Comparison of ENCODE assay signal across 8 cellular contexts in the genomic region with DNA sequence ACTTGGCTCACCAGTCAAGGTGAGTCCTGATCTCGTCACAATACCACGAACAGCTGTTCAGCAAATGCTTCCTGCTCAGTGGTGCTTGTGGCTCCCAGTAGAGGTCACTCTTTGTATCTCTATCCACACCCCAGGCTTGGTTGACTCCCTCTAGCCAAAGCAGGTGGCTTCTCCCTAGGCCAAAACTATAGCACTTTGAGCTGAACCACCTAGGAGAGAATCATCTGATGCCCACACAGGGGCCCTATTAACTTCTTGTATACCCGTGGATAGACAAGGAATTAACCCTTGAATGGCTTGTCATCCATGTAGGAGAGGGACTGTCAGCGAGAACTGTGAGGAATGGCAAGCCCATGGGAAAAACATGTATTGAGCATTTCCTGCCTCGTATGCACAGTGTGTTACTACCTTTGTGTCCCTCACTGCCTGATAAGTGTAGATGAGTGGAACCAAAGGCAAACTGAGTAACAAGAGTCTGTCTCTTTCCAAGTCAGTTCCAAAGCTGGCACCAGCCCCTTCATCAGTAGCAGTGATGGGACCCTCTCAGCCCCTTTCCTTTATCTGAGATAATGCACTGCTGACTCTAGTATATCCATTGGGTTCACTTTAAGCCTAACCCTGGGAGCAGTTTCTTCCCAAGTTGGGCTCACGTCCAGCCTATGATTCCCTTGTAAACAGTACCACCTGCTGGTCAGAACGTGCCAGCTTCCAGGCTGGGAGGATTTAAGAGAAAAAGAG. TPM values are rescaled to one million over a fixed set of nuclear protein-coding genes. Genes with fewer than 3 reads are reported as not detected.
A peak's percentile ranks its signal among the peaks of the same experiment; 100 is the strongest.
DNase-seq lines count a peak whose midpoint lies in the region; ATAC-seq and TF ChIP-seq lines count a peak whose summit lies in the region.

No MANE protein-coding gene starts in this region.

- peaks cover 26% of the 10 kb centered on the region for H3K4me1 Mint-ChIP-seq in activated CD8-positive, alpha-beta memory T cell treated with anti-CD3 and anti-CD28 coated beads, Interleukin-2, amount 10 ng/mL, durations not matched to agents 7 days and 5 days
- peaks cover 27 to 45% of the 10 kb centered on the region in 2 donors for H3K4me1 Mint-ChIP-seq in stimulated activated naive B cell treated with anti-CD40 and anti-IgM and Interleukin-4, amounts not matched to agents 10 μg/mL and 1 μg/mL and 100 μg/mL, for 72 hours

- H3K36me3 Mint-ChIP-seq in activated CD8-positive, alpha-beta memory T cell treated with anti-CD3 and anti-CD28 coated beads, Interleukin-2, amount 10 ng/mL, durations not matched to agents 7 days and 5 days: peaks cover 7% of the 10 kb centered on the region
- H3K36me3 Mint-ChIP-seq in stimulated activated naive B cell treated with anti-CD40 and anti-IgM and Interleukin-4, amounts not matched to agents 10 μg/mL and 1 μg/mL and 100 μg/mL, for 72 hours: peaks cover 6 to 20% of the 10 kb centered on the region in 2 donors

- no peaks in the 10 kb centered on the region for H3K27me3 Mint-ChIP-seq in activated CD8-positive, alpha-beta memory T cell treated with anti-CD3 and anti-CD28 coated beads, Interleukin-2, amount 10 ng/mL, durations not matched to agents 7 days and 5 days
- no peaks in the 10 kb centered on the region for H3K27me3 Mint-ChIP-seq in stimulated activated naive B cell treated with anti-CD40 and anti-IgM and Interleukin-4, amounts not matched to agents 10 μg/mL and 1 μg/mL and 100 μg/mL, for 72 hours

- peak; percentile 72 for TF ChIP-seq CTCF in mucosa of descending colon (IDR thresholded peaks at IDR 0.05)

- H3K27ac Mint-ChIP-seq in activated CD8-positive, alpha-beta memory T cell treated with anti-CD3 and anti-CD28 coated beads, Interleukin-2, amount 10 ng/mL, durations not matched to agents 7 days and 5 days: peak overlapping the region; percentile 24
- no peak overlapping the region for H3K27ac Mint-ChIP-seq in stimulated activated naive B cell treated with anti-CD40 and anti-IgM and Interleukin-4, amounts not matched to agents 10 μg/mL and 1 μg/mL and 100 μg/mL, for 72 hours

- peak; percentile 80 for ATAC-seq in activated CD8-positive, alpha-beta memory T cell treated with anti-CD3 and anti-CD28 coated beads, Interleukin-2, amount 10 ng/mL, durations not matched to agents 7 days and 5 days
- peak; percentile 92 for ATAC-seq in mucosa of descending colon
- ATAC-seq in stimulated activated naive B cell treated with anti-CD40 and anti-IgM and Interleukin-4, amounts not matched to agents 10 μg/mL and 1 μg/mL and 100 μg/mL, for 72 hours (replicated peaks): peak; percentile 93 to 97

- H3K9me3 Mint-ChIP-seq in activated CD8-positive, alpha-beta memory T cell treated with anti-CD3 and anti-CD28 coated beads, Interleukin-2, amount 10 ng/mL, durations not matched to agents 7 days and 5 days (ENCODE audit: low read depth): no peaks in the 10 kb centered on the region
- no peaks in the 10 kb centered on the region for H3K9me3 Mint-ChIP-seq in stimulated activated naive B cell treated with anti-CD40 and anti-IgM and Interleukin-4, amounts not matched to agents 10 μg/mL and 1 μg/mL and 100 μg/mL, for 72 hours

- H3K4me3 Mint-ChIP-seq in activated CD8-positive, alpha-beta memory T cell treated with anti-CD3 and anti-CD28 coated beads, Interleukin-2, amount 10 ng/mL, durations not matched to agents 7 days and 5 days: no peak overlapping the region
- H3K4me3 Mint-ChIP-seq in stimulated activated naive B cell treated with anti-CD40 and anti-IgM and Interleukin-4, amounts not matched to agents 10 μg/mL and 1 μg/mL and 100 μg/mL, for 72 hours: no peak overlapping the region

- intact Hi-C loops in mucosa of descending colon (cut with DNase I, micrococcal nuclease): loop anchor here in 1 of 2 donors (10.0 kb wide), 2 partner anchors 125 to 205 kb away; no protein-coding TSS in a partner anchor

- DNase-seq in NCI-H1436 (lab: John Stamatoyannopoulos, UW) (peak; percentile 70), NCI-H1436 treated with DMSO at 0.1 percent for 48 hours (lab: John Stamatoyannopoulos, UW) (no peak), HS-27A (ENCODE audit: low read depth) (peak; percentile 57), NCI-H82 treated with DMSO at 0.1 percent for 48 hours (lab: John Stamatoyannopoulos, UW; ENCODE audit: unreplicated experiment) (peak; percentile 46), epidermal melanocyte (ENCODE audit: insufficient read length, low spot score) (peak; percentile 85), mucosa of descending colon (peak in 2 of 3 donors; percentile 77 to 86)
- peak; percentile 74 for DNase-seq in activated CD8-positive, alpha-beta memory T cell treated with anti-CD3 and anti-CD28 coated beads, Interleukin-2, amount 10 ng/mL, durations not matched to agents 7 days and 5 days
- peak; percentile 28 for DNase-seq in stimulated activated naive B cell treated with anti-CD40 and anti-IgM and Interleukin-4, amounts not matched to agents 10 μg/mL and 1 μg/mL and 100 μg/mL, for 72 hours

- H3K36me3 ChIP-seq in mucosa of descending colon (ENCODE audit: low read depth): no peaks in the 10 kb centered on the region

- H3K9me3 ChIP-seq in mucosa of descending colon: no peaks in the 10 kb centered on the region

- no peak overlapping the region for H3K4me3 ChIP-seq in mucosa of descending colon

- H3K4me1 ChIP-seq in mucosa of descending colon (ENCODE audit: low read depth): peaks cover 17% of the 10 kb centered on the region

- CTCF ChIA-PET in activated CD8-positive, alpha-beta memory T cell treated with anti-CD3 and anti-CD28 coated beads, Interleukin-2, amount 10 ng/mL, durations not matched to agents 7 days and 5 days (lab: Charles Lee): interaction anchor here (0.7 to 3.8 kb wide), 31 partner anchors 9 to 401 kb away, joined by 3 to 27 read pairs (median 4); a partner anchor contains a TSS

RNA-seq across cellular contexts. Expression of a gene that starts 42.5 kb away (rescaled TPM):
- 100 to 1,000 TPM in 1 of 2 experiments, 10 to 100 TPM in 1; 87.7 to 106 TPM for total RNA-seq in activated CD8-positive, alpha-beta memory T cell treated with anti-CD3 and anti-CD28 coated beads, Interleukin-2, amount 10 ng/mL, durations not matched to agents 7 days and 5 days
- total RNA-seq in mucosa of descending colon: 10 to 100 TPM; 26.5 to 51.7 (median 41.0) TPM
